21 cellular contexts compared by ENCODE assay signal in genomic region chr7:20435305-20435704, GRCh38.
DNase-seq lines count a peak whose midpoint lies in the region; ATAC-seq and TF ChIP-seq lines count a peak whose summit lies in the region.
"Had no signal": no experiment of that assay in that cellular context is flagged by ENCODE, and none has a peak within 500 bp of the region (broad histone marks: within the 10 kb centered on the region; RNA-seq: fewer than 3 reads in every experiment).

No MANE protein-coding gene starts in this region.

- intact Hi-C loops in transverse colon (cut with DNase I; ENCODE audit: low total_unique reads): no loop called here

- TF ChIP-seq CTCF in Loucy (conservative IDR thresholded peaks at IDR 0.05; ENCODE audit: low read length) (no peak), fibroblast of pulmonary artery (IDR thresholded peaks at IDR 0.05; ENCODE audit: low read length, missing control alignments) (no peak), transverse colon (IDR thresholded peaks at IDR 0.05) (no peak)

- in situ Hi-C loops in transverse colon (cut with MboI; ENCODE audit: low pct_ligation_motif_present in 1 of 4, low pct_unique_long_range_greater_than_20kb in 1 of 4, low sequenced_read_pairs in 3 of 4): no loop called here

- no peak overlapping the region for H3K27ac ChIP-seq in transverse colon
- H3K27ac ChIP-seq: C4-2B, pancreas, SK-N-MC had no signal

- no peak for TF ChIP-seq EP300 in transverse colon (IDR thresholded peaks at IDR 0.05; ENCODE audit: low read depth)

- H3K4me2 ChIP-seq in Loucy (ENCODE audit: low read depth, low read length, poor library complexity, severe bottlenecking): no peak overlapping the region

- ATAC-seq in GM19397 (IDR thresholded peaks at IDR 0.05; ENCODE audit: unreplicated experiment): no peak
- ATAC-seq in HG03025 (IDR thresholded peaks at IDR 0.05; ENCODE audit: low FRiP score, unreplicated experiment): no peak
- ATAC-seq in HG03432 (IDR thresholded peaks at IDR 0.05; ENCODE audit: unreplicated experiment): no peak
- ATAC-seq: effector memory CD8-positive, alpha-beta T cell had no signal

- H3K9me2 ChIP-seq in Loucy (replicated peaks; ENCODE audit: low read depth, low read length): no peaks in the 10 kb centered on the region

- DNase-seq in fibroblast of pulmonary artery (ENCODE audit: low read depth) (peak; percentile 91), medulla oblongata (ENCODE audit: extremely low spot score) (peak; percentile 13), transverse colon (peak; percentile 26), NCI-H1694 treated with DMSO at 0.1 percent for 48 hours (lab: John Stamatoyannopoulos, UW) (no peak)
- DNase-seq: activated CD4-positive, alpha-beta T cell treated with anti-CD3 and anti-CD28 coated beads for 48 hours; activated naive CD4-positive, alpha-beta T cell treated with anti-CD3 and anti-CD28 coated beads, Interleukin-2, amount 10 ng/mL, durations not matched to agents 7 days and 5 days; caudate nucleus; DMS79; effector memory CD8-positive, alpha-beta T cell; Kasumi-1; NCI-H1436 treated with DMSO at 0.1 percent for 48 hours; NCI-H510A treated with DMSO at 0.1 percent for 48 hours; OCI-M1; stimulated activated CD4-positive, alpha-beta T cell treated with anti-CD3 and anti-CD28 coated beads, Interleukin-12 subunit alpha, Interleukin-12 subunit beta, amount 100 ng/mL, for 4 hours had no signal

- H4K20me1 ChIP-seq in Loucy (ENCODE audit: insufficient read depth, low read length, poor library complexity, severe bottlenecking): no peaks in the 10 kb centered on the region

- no peaks in the 10 kb centered on the region for H3K79me2 ChIP-seq in Loucy (ENCODE audit: insufficient read depth, low read length)

- no peak overlapping the region for H3K9ac ChIP-seq in Loucy (ENCODE audit: low read depth, low read length, poor library complexity, severe bottlenecking)

- H3K9me3 ChIP-seq in Loucy (ENCODE audit: insufficient read depth, low read depth, low read length): no peaks in the 10 kb centered on the region
- H3K9me3 ChIP-seq in transverse colon: no peaks in the 10 kb centered on the region
- H3K9me3 ChIP-seq: pancreas had no signal

- no peak for TF ChIP-seq POLR2A in transverse colon (IDR thresholded peaks at IDR 0.05)

- H2AFZ ChIP-seq in Loucy (ENCODE audit: low read length): peak overlapping the region; percentile 16; the same call in 1 of the 2 replicates

- H3K27me3 ChIP-seq in Loucy (ENCODE audit: insufficient read depth, low read length, poor library complexity, severe bottlenecking) (no peaks in the 10 kb centered on the region), transverse colon (no peaks in the 10 kb centered on the region)
- H3K27me3 ChIP-seq: pancreas had no signal

- no peaks in the 10 kb centered on the region for H3K36me3 ChIP-seq in Loucy (ENCODE audit: insufficient read depth, low read length)
- H3K36me3 ChIP-seq in transverse colon: no peaks in the 10 kb centered on the region
- H3K36me3 ChIP-seq: pancreas had no signal

- 73 to 87% methylated on average over 3 of the region's 3 CpGs for WGBS in transverse colon (ENCODE audit: low coverage in 1 of 2), 2 donors

- H3K4me1 ChIP-seq in Loucy (ENCODE audit: insufficient read depth, low read length, poor library complexity, severe bottlenecking) (peaks cover 30% of the 10 kb centered on the region), transverse colon (peaks cover 0 to 6% (median 3%) of the 10 kb centered on the region in 4 donors)
- H3K4me1 ChIP-seq: pancreas had no signal

- H3F3A ChIP-seq in Loucy (ENCODE audit: low read depth): no peaks in the 10 kb centered on the region

- H3K4me3 ChIP-seq in Loucy (ENCODE audit: low read length, poor library complexity, severe bottlenecking): no peak overlapping the region
- no peak overlapping the region for H3K4me3 ChIP-seq in fibroblast of pulmonary artery (replicated peaks; ENCODE audit: low read depth, low read length)
- no peak overlapping the region for H3K4me3 ChIP-seq in transverse colon
- H3K4me3 ChIP-seq: pancreas, SK-N-MC had no signal
